In the genomic region with DNA sequence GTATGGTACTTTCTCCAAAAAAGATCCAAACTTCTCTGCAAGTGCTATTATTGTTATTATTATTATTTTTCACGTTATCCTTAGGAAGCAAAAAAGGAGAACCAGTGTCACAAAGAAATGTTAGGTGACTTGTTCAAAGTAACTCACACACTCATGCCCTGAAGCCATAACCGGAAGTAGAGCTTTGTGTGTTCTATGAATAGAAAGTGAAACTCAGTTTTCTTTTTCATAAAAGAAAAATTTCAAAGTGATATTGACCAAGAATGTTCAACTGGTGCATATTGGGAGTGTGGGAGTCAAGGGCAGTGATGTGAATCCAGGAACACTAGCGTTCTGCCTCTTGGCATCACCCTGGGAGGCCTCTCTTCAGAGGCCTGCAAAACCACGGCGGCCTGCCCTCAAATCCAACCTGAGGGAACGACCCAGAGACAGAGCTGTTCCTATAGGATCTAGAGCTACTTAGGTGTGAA, we compare ENCODE assay signal across 9 cellular contexts.
DNase-seq lines count a peak whose midpoint lies in the region; ATAC-seq, FAIRE-seq and TF ChIP-seq lines count a peak whose summit lies in the region.
"Had no signal": no experiment of that assay in that cellular context is flagged by ENCODE, and none has a peak within 500 bp of the region (broad histone marks: within the 10 kb centered on the region; RNA-seq: fewer than 3 reads in every experiment).

No MANE protein-coding gene starts in this region.

- peak; percentile 71 for ATAC-seq in GM18867 (IDR thresholded peaks at IDR 0.05; ENCODE audit: unreplicated experiment)
- peak; percentile 60 for ATAC-seq in HG02943 (IDR thresholded peaks at IDR 0.05; ENCODE audit: low read depth, unreplicated experiment)
- ATAC-seq in left ventricle myocardium superior = no peak
- no peak for ATAC-seq in pancreas

- peaks cover 6% of the 10 kb centered on the region for H3K9me3 Mint-ChIP-seq in T-helper 2 cell treated with Interferon-gamma antibody and Interleukin-4, amounts not matched to agents 5 μg/mL and 100 μg/mL, for 36 hours
- no peaks in the 10 kb centered on the region for H3K9me3 Mint-ChIP-seq in type B pancreatic cell

- no peaks in the 10 kb centered on the region for H3K9me3 ChIP-seq in pancreas
- H3K9me3 ChIP-seq: SJCRH30 had no signal

- peak overlapping the region; percentile 89 for H3K27ac Mint-ChIP-seq in T-helper 2 cell treated with Interferon-gamma antibody and Interleukin-4, amounts not matched to agents 5 μg/mL and 100 μg/mL, for 36 hours
- no peak overlapping the region for H3K27ac Mint-ChIP-seq in type B pancreatic cell

- H3K4me1 ChIP-seq in pancreas = no peaks in the 10 kb centered on the region
- H3K4me1 ChIP-seq: SJCRH30 had no signal

- no peaks in the 10 kb centered on the region for H3K27me3 ChIP-seq in pancreas
- H3K27me3 ChIP-seq: SJCRH30 had no signal

- H3K4me3 ChIP-seq in pancreas = no peak overlapping the region
- H3K4me3 ChIP-seq: SJCRH30 had no signal

- TF ChIP-seq CTCF in pancreas (IDR thresholded peaks at IDR 0.05) (no peak), type B pancreatic cell (conservative IDR thresholded peaks at IDR 0.05) (no peak)

- FAIRE-seq in pancreas (lab: Jason Lieb, UNC) = no peak

- DNase-seq in T-helper 2 cell treated with Interferon-gamma antibody and Interleukin-4, amounts not matched to agents 5 μg/mL and 100 μg/mL, for 36 hours (ENCODE audit: low spot score) = peak; percentile 46
- DNase-seq in glomerular visceral epithelial cell (ENCODE audit: extremely low spot score) = peak; percentile 75
- DNase-seq in left ventricle myocardium superior = no peak
- DNase-seq in pancreas = no peak
- DNase-seq in type B pancreatic cell (ENCODE audit: extremely low spot score, unreplicated experiment) = no peak
- no peak for DNase-seq in NCI-H1105 treated with DMSO at 0.1 percent for 48 hours (lab: John Stamatoyannopoulos, UW)

- H3K36me3 ChIP-seq in pancreas = no peaks in the 10 kb centered on the region
- H3K36me3 ChIP-seq: SJCRH30 had no signal

- H3K4me1 Mint-ChIP-seq in T-helper 2 cell treated with Interferon-gamma antibody and Interleukin-4, amounts not matched to agents 5 μg/mL and 100 μg/mL, for 36 hours (ENCODE audit: low read depth) = peaks cover 60% of the 10 kb centered on the region
- peaks cover 3% of the 10 kb centered on the region for H3K4me1 Mint-ChIP-seq in type B pancreatic cell (ENCODE audit: unreplicated experiment)

- WGBS in pancreas, 2 donors = 80 to 90% methylated on average over 6 of the region's 6 CpGs

- H3K27ac ChIP-seq in pancreas = no peak overlapping the region
- H3K27ac ChIP-seq: SJCRH30 had no signal

- H3K36me3 Mint-ChIP-seq in T-helper 2 cell treated with Interferon-gamma antibody and Interleukin-4, amounts not matched to agents 5 μg/mL and 100 μg/mL, for 36 hours (ENCODE audit: low read depth) = peaks cover 81% of the 10 kb centered on the region
- peaks cover 8% of the 10 kb centered on the region for H3K36me3 Mint-ChIP-seq in type B pancreatic cell

- H3K4me3 Mint-ChIP-seq in T-helper 2 cell treated with Interferon-gamma antibody and Interleukin-4, amounts not matched to agents 5 μg/mL and 100 μg/mL, for 36 hours = peak overlapping the region; percentile 91
- H3K4me3 Mint-ChIP-seq in type B pancreatic cell = no peak overlapping the region

- intact Hi-C loops in left ventricle myocardium superior (cut with micrococcal nuclease) (no loop called here), pancreas (cut with DNase I) (no loop called here)

- no peaks in the 10 kb centered on the region for H3K27me3 Mint-ChIP-seq in T-helper 2 cell treated with Interferon-gamma antibody and Interleukin-4, amounts not matched to agents 5 μg/mL and 100 μg/mL, for 36 hours (ENCODE audit: low read depth)
- peaks cover 13% of the 10 kb centered on the region for H3K27me3 Mint-ChIP-seq in type B pancreatic cell

Comparison
In these comparisons a context has a peak if more than half of its experiments do, and no peak if none do; other contexts are left out.
1. ATAC-seq: peak in GM18867 (single experiment) and HG02943 (single experiment); none in left ventricle myocardium superior (single experiment) and pancreas (0 of 4).
2. DNase-seq: peak in T-helper 2 cell treated with Interferon-gamma antibody and Interleukin-4, amounts not matched to agents 5 μg/mL and 100 μg/mL, for 36 hours (single experiment) and glomerular visceral epithelial cell (single experiment); none in left ventricle myocardium superior (single experiment), pancreas (0 of 6), type B pancreatic cell (single experiment) and NCI-H1105 treated with DMSO at 0.1 percent for 48 hours (single experiment).